Comparison of ENCODE assay signal across 1 cellular context in genomic region chr2:128306081-128306930, GRCh38.
TF ChIP-seq lines count a peak whose summit lies in the region.

No MANE protein-coding gene starts in this region.

TF ChIP-seq in SK-N-SH, 30 proteins besides CTCF, POLR2A, EP300 and RAD21 (continued from another document):
- TF ChIP-seq IRF3 (IDR thresholded peaks at IDR 0.05; ENCODE audit: low read depth, low read length) = no peak
- TF ChIP-seq TEAD4 (IDR thresholded peaks at IDR 0.05; ENCODE audit: borderline replicate concordance, insufficient read depth) = no peak
- no peak for TF ChIP-seq GATA2 (CRISPR knock-in tag; IDR thresholded peaks at IDR 0.05)
- TF ChIP-seq CHD2 (IDR thresholded peaks at IDR 0.05; ENCODE audit: low read length, partially characterized antibody) = no peak
- TF ChIP-seq, protein P1, sequence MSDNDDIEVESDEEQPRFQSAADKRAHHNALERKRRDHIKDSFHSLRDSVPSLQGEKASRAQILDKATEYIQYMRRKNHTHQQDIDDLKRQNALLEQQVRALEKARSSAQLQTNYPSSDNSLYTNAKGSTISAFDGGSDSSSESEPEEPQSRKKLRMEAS (IDR thresholded peaks at IDR 0.05; ENCODE audit: low read depth) = no peak
- no peak for TF ChIP-seq RFX5 (IDR thresholded peaks at IDR 0.05; ENCODE audit: low read length)
- TF ChIP-seq EZH2phosphoT487 (IDR thresholded peaks at IDR 0.05; ENCODE audit: borderline replicate concordance, low read depth) = no peak
- no peak for TF ChIP-seq MXI1 (IDR thresholded peaks at IDR 0.05; ENCODE audit: low read depth, low read length)
- no peak for TF ChIP-seq FOXM1 (IDR thresholded peaks at IDR 0.05; ENCODE audit: low read depth)
- no peak for TF ChIP-seq NRF1 (IDR thresholded peaks at IDR 0.05; ENCODE audit: low read depth, low read length)
